8 cellular contexts compared by ENCODE assay signal in the genomic region with DNA sequence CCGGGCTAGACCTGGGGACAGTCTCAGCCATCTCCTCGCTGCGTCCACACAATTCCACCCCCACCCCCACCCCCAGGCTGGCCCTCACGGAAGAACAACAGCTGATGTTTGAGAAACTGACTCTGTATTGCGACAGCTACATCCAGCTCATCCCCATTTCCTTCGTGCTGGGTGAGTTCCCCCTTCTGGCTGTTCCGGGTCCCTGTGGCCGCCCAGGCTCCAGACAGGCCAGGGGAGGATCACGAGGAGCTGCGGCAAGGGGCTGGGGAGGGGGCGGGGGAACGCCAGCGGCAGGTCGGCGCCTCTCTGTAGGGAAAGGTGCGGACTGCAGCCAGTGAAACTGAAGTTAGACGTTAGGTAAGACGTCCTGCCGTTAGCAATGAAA. TPM values are rescaled to one million over a fixed set of nuclear protein-coding genes. Genes with fewer than 3 reads are reported as not detected.
DNase-seq lines count a peak whose midpoint lies in the region; ATAC-seq, FAIRE-seq and TF ChIP-seq lines count a peak whose summit lies in the region.

No MANE protein-coding gene starts in this region.

- TF ChIP-seq CTCF in GM13976 (IDR thresholded peaks at IDR 0.05; ENCODE audit: borderline replicate concordance, control extremely low read depth, extremely low read depth, insufficient read depth, missing control alignments) (no peak), foreskin fibroblast (IDR thresholded peaks at IDR 0.05; ENCODE audit: low read depth, low read length) (peak; percentile 27)

- no peaks in the 10 kb centered on the region for H3K9me3 ChIP-seq in T-helper 17 cell (ENCODE audit: control insufficient read depth, low read length, poor library complexity, severe bottlenecking)

- no peaks in the 10 kb centered on the region for H3K36me3 Mint-ChIP-seq in T-helper 17 cell (ENCODE audit: low read depth)
- H3K36me3 Mint-ChIP-seq in naive thymus-derived CD8-positive, alpha-beta T cell, result no peaks in the 10 kb centered on the region

- peak overlapping the region; percentile 41 to 48 for H3K4me3 ChIP-seq in foreskin fibroblast (ENCODE audit: low read depth in 1 of 2, low read length in 2 of 2)

- H3K4me3 Mint-ChIP-seq in T-helper 17 cell, result peak overlapping the region; percentile 21
- H3K4me3 Mint-ChIP-seq in naive thymus-derived CD8-positive, alpha-beta T cell, result peak overlapping the region in 8 of 10 donors; percentile 10 to 71 (median 61)

- peaks cover 7% of the 10 kb centered on the region for H3K4me1 Mint-ChIP-seq in T-helper 17 cell
- H3K4me1 Mint-ChIP-seq in naive thymus-derived CD8-positive, alpha-beta T cell, result peaks cover 0 to 10% (median 7%) of the 10 kb centered on the region in 4 donors

- H3K9me3 Mint-ChIP-seq in naive thymus-derived CD8-positive, alpha-beta T cell, result no peaks in the 10 kb centered on the region

- ATAC-seq in T-helper 17 cell (peak; percentile 24), HG02610 (IDR thresholded peaks at IDR 0.05; ENCODE audit: unreplicated experiment) (no peak), GM18520 (IDR thresholded peaks at IDR 0.05; ENCODE audit: unreplicated experiment) (no peak)
- peak; percentile 30 to 44 for ATAC-seq in naive thymus-derived CD8-positive, alpha-beta T cell

- DNase-seq in GM13976 (ENCODE audit: low spot score), result peak; percentile 52
- no peak for DNase-seq in T-helper 17 cell
- peak; percentile 88 to 95 for DNase-seq in foreskin fibroblast
- DNase-seq in naive thymus-derived CD8-positive, alpha-beta T cell, result peak in 1 of 10 donors; percentile 18
- DNase-seq in HTR-8/SVneo (ENCODE audit: insufficient read length, low spot score), result no peak
- no peak for DNase-seq in GM19238 (ENCODE audit: insufficient read length, low spot score)

- peaks cover 19% of the 10 kb centered on the region for H3K27me3 Mint-ChIP-seq in T-helper 17 cell
- H3K27me3 Mint-ChIP-seq in naive thymus-derived CD8-positive, alpha-beta T cell, result peaks cover 3 to 29% (median 11%) of the 10 kb centered on the region in 5 donors

- no peak overlapping the region for H3K27ac Mint-ChIP-seq in T-helper 17 cell
- H3K27ac Mint-ChIP-seq in naive thymus-derived CD8-positive, alpha-beta T cell, result peak overlapping the region in 4 of 10 donors; percentile 19 to 71 (median 44)

- POLR2A ChIA-PET in naive thymus-derived CD8-positive, alpha-beta T cell (lab: Charles Lee), result interaction anchor here (0.6 to 2.0 kb wide), 4 partner anchors 9 to 70 kb away, joined by 3 to 11 read pairs (median 3); a partner anchor contains a TSS

- in situ Hi-C loops in GM13976 (cut with MboI; ENCODE audit: low sequenced_read_pairs, unreplicated experiment), result no loop called here

- FAIRE-seq in HTR-8/SVneo (lab: Jason Lieb, UNC), result no peak

RNA-seq across cellular contexts. Expression of a gene that starts 4.9 kb away (rescaled TPM):
- under 1 TPM; 0.26 to 0.35 TPM for total RNA-seq in T-helper 17 cell
- under 1 TPM in 1 of 2 experiments, not detected in 1; 0.08 TPM for total RNA-seq in naive thymus-derived CD8-positive, alpha-beta T cell
- polyA plus RNA-seq in naive thymus-derived CD8-positive, alpha-beta T cell, result 1 to 10 TPM in 1 of 3 donors, under 1 TPM in 2; 0.43 to 1.0 (median 0.66) TPM

RNA-seq across cellular contexts. Expression of a gene that starts 12.4 kb away (rescaled TPM):
- total RNA-seq in T-helper 17 cell, result 1,000 to 10,000 TPM; 1,744 to 2,260 TPM
- total RNA-seq in naive thymus-derived CD8-positive, alpha-beta T cell, result 100 to 1,000 TPM; 571 to 598 TPM
- polyA plus RNA-seq in naive thymus-derived CD8-positive, alpha-beta T cell, result 1,000 to 10,000 TPM; 1,933 to 2,491 (median 2,221) TPM

RNA-seq across cellular contexts. Expression of a gene that starts 37.7 kb away (rescaled TPM):
- not detected for total RNA-seq in T-helper 17 cell
- total RNA-seq in naive thymus-derived CD8-positive, alpha-beta T cell, result under 1 TPM; 0.23 to 0.82 TPM
- not detected for polyA plus RNA-seq in naive thymus-derived CD8-positive, alpha-beta T cell

Comparison
In these comparisons a context has a peak if more than half of its experiments do, and no peak if none do; other contexts are left out.
1. DNase-seq: peak in GM13976 (single experiment) and foreskin fibroblast (2 of 2); none in T-helper 17 cell (0 of 3), HTR-8/SVneo (single experiment) and GM19238 (single experiment).
2. ATAC-seq: peak in T-helper 17 cell (single experiment) and naive thymus-derived CD8-positive, alpha-beta T cell (2 of 2); none in HG02610 (single experiment) and GM18520 (single experiment).